In genomic region chr15:28944286-28944685, GRCh38 we compare ENCODE assay signal across 27 cellular contexts. TPM values are rescaled to one million over a fixed set of nuclear protein-coding genes. Genes with fewer than 3 reads are reported as not detected.
DNase-seq lines count a peak whose midpoint lies in the region; TF ChIP-seq lines count a peak whose summit lies in the region.
"Had no signal": no experiment of that assay in that cellular context is flagged by ENCODE, and none has a peak within 500 bp of the region (broad histone marks: within the 10 kb centered on the region; RNA-seq: fewer than 3 reads in every experiment).

No MANE protein-coding gene starts in this region.

- no peak for TF ChIP-seq EP300 in sigmoid colon (IDR thresholded peaks at IDR 0.05)

- no peaks in the 10 kb centered on the region for H3K36me3 ChIP-seq in sigmoid colon
- H3K36me3 ChIP-seq: left ventricle myocardium inferior had no signal

- DNase-seq in activated CD8-positive, alpha-beta memory T cell treated with anti-CD3 and anti-CD28 coated beads, Interleukin-2, amount 50 U/mL, for 48 hours: peak; percentile 34
- no peak for DNase-seq in activated CD8-positive, alpha-beta memory T cell treated with anti-CD3 and anti-CD28 coated beads, Interleukin-2, amount 50 U/mL, for 4 hours
- DNase-seq in G401 (ENCODE audit: low spot score): peak; percentile 66
- DNase-seq in coronary artery (ENCODE audit: low spot score): peak; percentile 35
- DNase-seq in sigmoid colon: peak; percentile 25
- no peak for DNase-seq in middle frontal gyrus (ENCODE audit: extremely low spot score, low spot score)
- no peak for DNase-seq in NCI-H2107 (lab: John Stamatoyannopoulos, UW)
- no peak for DNase-seq in H4 (ENCODE audit: low spot score)
- DNase-seq: activated CD4-positive, alpha-beta T cell treated with anti-CD3 and anti-CD28 coated beads for 4 hours; activated naive CD4-positive, alpha-beta T cell treated with anti-CD3 and anti-CD28 coated beads, Interleukin-2, amount 50 U/mL, for 16 hours; anterior cingulate cortex; cortex of kidney; DMS79; effector memory CD8-positive, alpha-beta T cell; GDM1; glutamatergic neuron; left ventricle myocardium inferior; mesendoderm; NCI-H1694 treated with DMSO at 0.1 percent for 48 hours; NCI-H2171; nucleus accumbens; psoas muscle; stimulated activated CD4-positive, alpha-beta T cell treated with anti-CD3 and anti-CD28 coated beads, Interleukin-4, amount 100 ng/mL, for 4 hours; T1000; trophoblast cell had no signal

- intact Hi-C loops in sigmoid colon (cut with DNase I): no loop called here

- no peaks in the 10 kb centered on the region for H3K9me3 ChIP-seq in sigmoid colon
- H3K9me3 ChIP-seq: left ventricle myocardium inferior, psoas muscle had no signal

- H3K27ac ChIP-seq in coronary artery (no peak overlapping the region), sigmoid colon (no peak overlapping the region)
- H3K27ac ChIP-seq: C4-2B, left ventricle myocardium inferior, psoas muscle, VCaP had no signal

- TF ChIP-seq CTCF in coronary artery (IDR thresholded peaks at IDR 0.05) (no peak), sigmoid colon (IDR thresholded peaks at IDR 0.05) (no peak)

- TF ChIP-seq POLR2A in sigmoid colon (IDR thresholded peaks at IDR 0.05): no peak

- 92 to 96% methylated on average over 16 of the region's 16 CpGs for WGBS in sigmoid colon, 2 donors

- no peaks in the 10 kb centered on the region for H3K27me3 ChIP-seq in sigmoid colon

- H3K4me3 ChIP-seq in coronary artery (no peak overlapping the region), sigmoid colon (no peak overlapping the region)
- H3K4me3 ChIP-seq: left ventricle myocardium inferior, psoas muscle had no signal

- in situ Hi-C loops in G401 (cut with HindIII; ENCODE audit: low sequenced_read_pairs): no loop called here

- no peaks in the 10 kb centered on the region for H3K4me1 ChIP-seq in sigmoid colon
- H3K4me1 ChIP-seq: left ventricle myocardium inferior, psoas muscle had no signal

RNA-seq across cellular contexts. Expression of gene APBA2, which starts 58.5 kb away (rescaled TPM):
- total RNA-seq in G401 (2014; rRNA removed; shearing (Covaris generic)): 20.8 and 27.6 TPM in 2 replicates
- total RNA-seq in sigmoid colon: 1 to 10 TPM; 1.4 to 1.7 (median 1.5) TPM
- polyA plus RNA-seq in sigmoid colon: 10 to 100 TPM in 1 of 3 donors, 1 to 10 TPM in 1, under 1 TPM in 1; 0.46 to 10.7 (median 3.6) TPM
- 13.2 and 17.7 TPM in 2 replicates for total RNA-seq in H4 (2014; rRNA removed; shearing (Covaris generic))

Comparison
In these comparisons a context has a peak if more than half of its experiments do, and no peak if none do; other contexts are left out.
1. DNase-seq: peak in activated CD8-positive, alpha-beta memory T cell treated with anti-CD3 and anti-CD28 coated beads, Interleukin-2, amount 50 U/mL, for 48 hours (single experiment), G401 (single experiment), coronary artery (single experiment) and sigmoid colon (single experiment); none in activated CD8-positive, alpha-beta memory T cell treated with anti-CD3 and anti-CD28 coated beads, Interleukin-2, amount 50 U/mL, for 4 hours (single experiment), middle frontal gyrus (single experiment), NCI-H2107 (single experiment) and H4 (single experiment).